Comparison of ENCODE assay signal across 9 cellular contexts in genomic region chr12:9738906-9739305, GRCh38. TPM values are rescaled to one million over a fixed set of nuclear protein-coding genes. Genes with fewer than 3 reads are reported as not detected.
DNase-seq lines count a peak whose midpoint lies in the region; ATAC-seq and TF ChIP-seq lines count a peak whose summit lies in the region.
"Not testable (repeated sequence)": the region's sequence is repeated elsewhere in the genome, so short reads cannot be mapped to it uniquely, and the experiment has no call there.
"Had no signal": no experiment of that assay in that cellular context is flagged by ENCODE, and none has a peak within 500 bp of the region (broad histone marks: within the 10 kb centered on the region; RNA-seq: fewer than 3 reads in every experiment).

No MANE protein-coding gene starts in this region.

- TF ChIP-seq POLR2A in GM18505 (IDR thresholded peaks at IDR 0.05; ENCODE audit: borderline replicate concordance, extremely low read depth, insufficient read depth, insufficient read length) = peak; percentile 44

- not testable (repeated sequence) for H3K4me1 ChIP-seq in SK-N-SH (ENCODE audit: control insufficient read depth in 1 of 2, insufficient read depth in 2 of 2, low read depth in 1 of 2, low read length in 1 of 2)

- H3K4me1 Mint-ChIP-seq in CD14-positive monocyte = peaks cover 65% of the 10 kb centered on the region
- H3K4me1 Mint-ChIP-seq in activated CD4-positive, alpha-beta T cell treated with anti-CD3 and anti-CD28 coated beads, Interleukin-2, amount 10 ng/mL, durations not matched to agents 7 days and 5 days = peaks cover 64% of the 10 kb centered on the region
- peaks cover 68% of the 10 kb centered on the region for H3K4me1 Mint-ChIP-seq in activated T-helper 2 cell treated with anti-CD3 and anti-CD28 coated beads, Interferon-gamma antibody, Interleukin-2, Interleukin-4, amounts not matched to agents 10 μg/mL and 5 μg/mL and 100 μg/mL, durations not matched to agents 14 hours and 24 hours and 36 hours (ENCODE audit: low read depth)
- H3K4me1 Mint-ChIP-seq in central memory CD8-positive, alpha-beta T cell = peaks cover 53% of the 10 kb centered on the region
- H3K4me1 Mint-ChIP-seq in naive thymus-derived CD8-positive, alpha-beta T cell = peaks cover 30 to 66% (median 59%) of the 10 kb centered on the region in 4 donors
- H3K4me1 Mint-ChIP-seq in stimulated activated naive CD8-positive, alpha-beta T cell treated with anti-CD3 and anti-CD28 coated beads, Interleukin-15, Interleukin-2, amounts not matched to agents 100 ng/mL and 50 ng/mL, for 24 hours (ENCODE audit: low read depth) = peaks cover 77% of the 10 kb centered on the region

- not testable (repeated sequence) for DNase-seq in CD14-positive monocyte (ENCODE audit: low spot score); SK-N-SH; activated CD4-positive, alpha-beta T cell treated with anti-CD3 and anti-CD28 coated beads, Interleukin-2, amount 10 ng/mL, durations not matched to agents 7 days and 5 days; activated T-helper 2 cell treated with anti-CD3 and anti-CD28 coated beads, Interferon-gamma antibody, Interleukin-2, Interleukin-4, amounts not matched to agents 10 μg/mL and 5 μg/mL and 100 μg/mL, durations not matched to agents 14 hours and 24 hours and 36 hours (ENCODE audit: low spot score); central memory CD8-positive, alpha-beta T cell (ENCODE audit: low spot score in 2 of 2); naive thymus-derived CD8-positive, alpha-beta T cell

- H3K27me3 ChIP-seq in SK-N-SH (ENCODE audit: insufficient read depth) = peaks cover 40% of the 10 kb centered on the region; the same call in 1 of the 2 replicates

- H3K27ac Mint-ChIP-seq in CD14-positive monocyte = peak overlapping the region; percentile 72 to 92 (median 78)
- peak overlapping the region; percentile 80 for H3K27ac Mint-ChIP-seq in activated CD4-positive, alpha-beta T cell treated with anti-CD3 and anti-CD28 coated beads, Interleukin-2, amount 10 ng/mL, durations not matched to agents 7 days and 5 days
- H3K27ac Mint-ChIP-seq in activated T-helper 2 cell treated with anti-CD3 and anti-CD28 coated beads, Interferon-gamma antibody, Interleukin-2, Interleukin-4, amounts not matched to agents 10 μg/mL and 5 μg/mL and 100 μg/mL, durations not matched to agents 14 hours and 24 hours and 36 hours = peak overlapping the region; percentile 51
- peak overlapping the region; percentile 81 for H3K27ac Mint-ChIP-seq in central memory CD8-positive, alpha-beta T cell (ENCODE audit: low read depth)
- peak overlapping the region; percentile 65 to 94 (median 89) for H3K27ac Mint-ChIP-seq in naive thymus-derived CD8-positive, alpha-beta T cell
- H3K27ac Mint-ChIP-seq in stimulated activated naive CD8-positive, alpha-beta T cell treated with anti-CD3 and anti-CD28 coated beads, Interleukin-15, Interleukin-2, amounts not matched to agents 100 ng/mL and 50 ng/mL, for 24 hours = peak overlapping the region; percentile 88

- intact Hi-C loops in CD14-positive monocyte (cut with micrococcal nuclease) = not testable (repeated sequence)
- intact Hi-C loops in activated T-helper 2 cell treated with anti-CD3 and anti-CD28 coated beads, Interferon-gamma antibody, Interleukin-2, Interleukin-4, amounts not matched to agents 10 μg/mL and 5 μg/mL and 100 μg/mL, durations not matched to agents 14 hours and 24 hours and 36 hours (cut with micrococcal nuclease) = loop anchor here (10.0 kb wide), 2 partner anchors 404 to 494 kb away; no protein-coding TSS in a partner anchor

- CTCF ChIA-PET in SK-N-SH (lab: Yijun Ruan, JAX) = interaction anchor here (4.5 kb wide), 1 partner anchor 11 kb away, joined by 30 read pairs; no protein-coding TSS in a partner anchor
- CTCF ChIA-PET in activated CD4-positive, alpha-beta T cell treated with anti-CD3 and anti-CD28 coated beads, Interleukin-2, amount 10 ng/mL, durations not matched to agents 7 days and 5 days (lab: Charles Lee) = interaction anchor here (0.6 to 2.0 kb wide), 3 partner anchors 9 to 736 kb away, joined by 3 to 7 read pairs (median 5); no protein-coding TSS in a partner anchor

- peak overlapping the region; percentile 78; the same call in 1 of the 2 replicates for H3K4me2 ChIP-seq in SK-N-SH

- H3K36me3 ChIP-seq in SK-N-SH (replicated peaks in 1 of 2; ENCODE audit: control insufficient read depth in 1 of 2, insufficient read depth in 2 of 2, low read length in 1 of 2) = not testable (repeated sequence)

- not testable (repeated sequence) for H3K9me3 Mint-ChIP-seq in CD14-positive monocyte; activated T-helper 2 cell treated with anti-CD3 and anti-CD28 coated beads, Interferon-gamma antibody, Interleukin-2, Interleukin-4, amounts not matched to agents 10 μg/mL and 5 μg/mL and 100 μg/mL, durations not matched to agents 14 hours and 24 hours and 36 hours; central memory CD8-positive, alpha-beta T cell; naive thymus-derived CD8-positive, alpha-beta T cell; stimulated activated naive CD8-positive, alpha-beta T cell treated with anti-CD3 and anti-CD28 coated beads, Interleukin-15, Interleukin-2, amounts not matched to agents 100 ng/mL and 50 ng/mL, for 24 hours
- peaks cover 12% of the 10 kb centered on the region for H3K9me3 Mint-ChIP-seq in activated CD4-positive, alpha-beta T cell treated with anti-CD3 and anti-CD28 coated beads, Interleukin-2, amount 10 ng/mL, durations not matched to agents 7 days and 5 days

- not testable (repeated sequence) for H4K20me1 ChIP-seq in SK-N-SH (ENCODE audit: insufficient read depth)

- ATAC-seq in GM18505 (IDR thresholded peaks at IDR 0.05; ENCODE audit: unreplicated experiment); central memory CD8-positive, alpha-beta T cell (replicated peaks; ENCODE audit: extremely low read depth, poor library complexity, severe bottlenecking); naive thymus-derived CD8-positive, alpha-beta T cell: not testable (repeated sequence)

- H3K9me3 ChIP-seq in SK-N-SH = not testable (repeated sequence)

- POLR2A ChIA-PET in SK-N-SH (lab: Yijun Ruan, JAX) = not testable (repeated sequence)
- POLR2A ChIA-PET in activated CD4-positive, alpha-beta T cell treated with anti-CD3 and anti-CD28 coated beads, Interleukin-2, amount 10 ng/mL, durations not matched to agents 7 days and 5 days (lab: Charles Lee) = interaction anchor here (0.6 kb wide), 1 partner anchor 21 kb away, joined by 3 read pairs; no protein-coding TSS in a partner anchor
- POLR2A ChIA-PET in naive thymus-derived CD8-positive, alpha-beta T cell (lab: Charles Lee) = interaction anchor here (1.1 to 1.6 kb wide), 4 partner anchors 22 to 91 kb away, joined by 3 to 6 read pairs (median 4); partner anchors contain the start of genes CD69 and CLEC2D

- not testable (repeated sequence) for H3K27ac ChIP-seq in SK-N-SH (ENCODE audit: low read depth in 2 of 2, low read length in 1 of 2)

- not testable (repeated sequence) for TF ChIP-seq RAD21 in SK-N-SH (IDR thresholded peaks at IDR 0.05; ENCODE audit: low read length)

- H3K4me3 Mint-ChIP-seq in CD14-positive monocyte = peak overlapping the region; percentile 37 to 55
- peak overlapping the region; percentile 26 for H3K4me3 Mint-ChIP-seq in activated CD4-positive, alpha-beta T cell treated with anti-CD3 and anti-CD28 coated beads, Interleukin-2, amount 10 ng/mL, durations not matched to agents 7 days and 5 days
- not testable (repeated sequence) for H3K4me3 Mint-ChIP-seq in activated T-helper 2 cell treated with anti-CD3 and anti-CD28 coated beads, Interferon-gamma antibody, Interleukin-2, Interleukin-4, amounts not matched to agents 10 μg/mL and 5 μg/mL and 100 μg/mL, durations not matched to agents 14 hours and 24 hours and 36 hours (ENCODE audit: low read depth); central memory CD8-positive, alpha-beta T cell
- peak overlapping the region; percentile 8 to 66 (median 35) for H3K4me3 Mint-ChIP-seq in naive thymus-derived CD8-positive, alpha-beta T cell
- H3K4me3 Mint-ChIP-seq in stimulated activated naive CD8-positive, alpha-beta T cell treated with anti-CD3 and anti-CD28 coated beads, Interleukin-15, Interleukin-2, amounts not matched to agents 100 ng/mL and 50 ng/mL, for 24 hours = peak overlapping the region; percentile 32

- H3K27me3 Mint-ChIP-seq in CD14-positive monocyte (ENCODE audit: low read depth in 3 of 3); activated CD4-positive, alpha-beta T cell treated with anti-CD3 and anti-CD28 coated beads, Interleukin-2, amount 10 ng/mL, durations not matched to agents 7 days and 5 days; activated T-helper 2 cell treated with anti-CD3 and anti-CD28 coated beads, Interferon-gamma antibody, Interleukin-2, Interleukin-4, amounts not matched to agents 10 μg/mL and 5 μg/mL and 100 μg/mL, durations not matched to agents 14 hours and 24 hours and 36 hours (ENCODE audit: low read depth); central memory CD8-positive, alpha-beta T cell; naive thymus-derived CD8-positive, alpha-beta T cell; stimulated activated naive CD8-positive, alpha-beta T cell treated with anti-CD3 and anti-CD28 coated beads, Interleukin-15, Interleukin-2, amounts not matched to agents 100 ng/mL and 50 ng/mL, for 24 hours: not testable (repeated sequence)

- not testable (repeated sequence) for TF ChIP-seq EP300 in SK-N-SH (IDR thresholded peaks at IDR 0.05; ENCODE audit: borderline replicate concordance in 1 of 2, low read depth in 1 of 2, low read length in 1 of 2)

- 52% methylated on average over 8 of the region's 14 CpGs for WGBS in SK-N-SH (ENCODE audit: low lambda C conversion rate)

- H3K9ac ChIP-seq in SK-N-SH = not testable (repeated sequence)

- not testable (repeated sequence) for TF ChIP-seq CTCF in CD14-positive monocyte (IDR thresholded peaks at IDR 0.05); SK-N-SH (IDR thresholded peaks at IDR 0.05)

- H2AFZ ChIP-seq in SK-N-SH (ENCODE audit: low read depth) = peak overlapping the region; percentile 83; the same call in 1 of the 2 replicates

- not testable (repeated sequence) for H3K79me2 ChIP-seq in SK-N-SH (ENCODE audit: insufficient read depth)

- H3K4me3 ChIP-seq in SK-N-SH (ENCODE audit: low read depth in 2 of 2, low read length in 1 of 2) = not testable (repeated sequence)

- H3K36me3 Mint-ChIP-seq in CD14-positive monocyte; naive thymus-derived CD8-positive, alpha-beta T cell; stimulated activated naive CD8-positive, alpha-beta T cell treated with anti-CD3 and anti-CD28 coated beads, Interleukin-15, Interleukin-2, amounts not matched to agents 100 ng/mL and 50 ng/mL, for 24 hours (ENCODE audit: low read depth): not testable (repeated sequence)
- H3K36me3 Mint-ChIP-seq in activated CD4-positive, alpha-beta T cell treated with anti-CD3 and anti-CD28 coated beads, Interleukin-2, amount 10 ng/mL, durations not matched to agents 7 days and 5 days (ENCODE audit: low read depth) = peaks cover 18% of the 10 kb centered on the region
- H3K36me3 Mint-ChIP-seq in activated T-helper 2 cell treated with anti-CD3 and anti-CD28 coated beads, Interferon-gamma antibody, Interleukin-2, Interleukin-4, amounts not matched to agents 10 μg/mL and 5 μg/mL and 100 μg/mL, durations not matched to agents 14 hours and 24 hours and 36 hours (ENCODE audit: low read depth) = peaks cover 18% of the 10 kb centered on the region
- H3K36me3 Mint-ChIP-seq in central memory CD8-positive, alpha-beta T cell (ENCODE audit: insufficient read depth) = peaks cover 14% of the 10 kb centered on the region

- H3F3A ChIP-seq in SK-N-SH (replicated peaks; ENCODE audit: insufficient read depth) = not testable (repeated sequence)

- not testable (repeated sequence) for H3K9me2 ChIP-seq in SK-N-SH

RNA-seq across cellular contexts. Expression of gene CLECL1, which starts 6.0 kb away (rescaled TPM):
- polyA plus RNA-seq in CD14-positive monocyte = 10 to 100 TPM; 11.4 to 20.6 TPM
- not detected in 2 replicates for polyA plus RNA-seq in SK-N-SH (2012; rRNA removed)
- polyA plus RNA-seq in SK-N-SH (2012; cell fraction: cytosol; rRNA removed) = not detected in 2 replicates
- not detected in 2 replicates for polyA plus RNA-seq in SK-N-SH (2012; cell fraction: nucleus; rRNA removed)
- total RNA-seq in activated CD4-positive, alpha-beta T cell treated with anti-CD3 and anti-CD28 coated beads, Interleukin-2, amount 10 ng/mL, durations not matched to agents 7 days and 5 days = 1 to 10 TPM; 1.2 to 1.4 TPM
- total RNA-seq in activated T-helper 2 cell treated with anti-CD3 and anti-CD28 coated beads, Interferon-gamma antibody, Interleukin-2, Interleukin-4, amounts not matched to agents 10 μg/mL and 5 μg/mL and 100 μg/mL, durations not matched to agents 14 hours and 24 hours and 36 hours = 16.8 and 17.2 TPM in 2 replicates
- under 1 TPM; 0.52 to 0.96 TPM for total RNA-seq in naive thymus-derived CD8-positive, alpha-beta T cell
- under 1 TPM in 1 of 3 donors, not detected in 2; 0.35 TPM for polyA plus RNA-seq in naive thymus-derived CD8-positive, alpha-beta T cell
- total RNA-seq: Calu3 had no signal

RNA-seq across cellular contexts. Expression of gene CD69, which starts 21.8 kb away (rescaled TPM):
- polyA plus RNA-seq in CD14-positive monocyte (1 to 10 TPM; 5.8 to 6.0 TPM), SK-N-SH (2012; rRNA removed) (not detected in 2 replicates)
- polyA plus RNA-seq in SK-N-SH (2012; cell fraction: cytosol; rRNA removed) = not detected in 2 replicates
- polyA plus RNA-seq in SK-N-SH (2012; cell fraction: nucleus; rRNA removed) = not detected in 2 replicates
- 10 to 100 TPM; 71.6 to 82.4 TPM for total RNA-seq in activated CD4-positive, alpha-beta T cell treated with anti-CD3 and anti-CD28 coated beads, Interleukin-2, amount 10 ng/mL, durations not matched to agents 7 days and 5 days
- total RNA-seq in activated T-helper 2 cell treated with anti-CD3 and anti-CD28 coated beads, Interferon-gamma antibody, Interleukin-2, Interleukin-4, amounts not matched to agents 10 μg/mL and 5 μg/mL and 100 μg/mL, durations not matched to agents 14 hours and 24 hours and 36 hours = 70.9 and 72.2 TPM in 2 replicates
- total RNA-seq in naive thymus-derived CD8-positive, alpha-beta T cell = 10 to 100 TPM; 30.7 to 34.0 TPM
- 100 to 1,000 TPM in 1 of 3 donors, 10 to 100 TPM in 2; 73.5 to 248 (median 87.9) TPM for polyA plus RNA-seq in naive thymus-derived CD8-positive, alpha-beta T cell
